In genomic region chr9:6641561-6641960, GRCh38 we compare ENCODE assay signal across 28 cellular contexts. TPM values are rescaled to one million over a fixed set of nuclear protein-coding genes. Genes with fewer than 3 reads are reported as not detected.
DNase-seq lines count a peak whose midpoint lies in the region; FAIRE-seq and TF ChIP-seq lines count a peak whose summit lies in the region.
"Had no signal": no experiment of that assay in that cellular context is flagged by ENCODE, and none has a peak within 500 bp of the region (broad histone marks: within the 10 kb centered on the region; RNA-seq: fewer than 3 reads in every experiment).

No MANE protein-coding gene starts in this region.

- POLR2A ChIA-PET in RWPE1 (lab: Yijun Ruan, JAX; ENCODE audit: low non-redundant PET), result no interaction called here

- TF ChIP-seq CTCF in RWPE1 (conservative IDR thresholded peaks at IDR 0.05; ENCODE audit: low read depth), result no peak
- TF ChIP-seq CTCF in fibroblast of villous mesenchyme (IDR thresholded peaks at IDR 0.05; ENCODE audit: insufficient read depth, low read depth, low read length), result no peak
- TF ChIP-seq CTCF in neural crest cell (conservative IDR thresholded peaks at IDR 0.05), result no peak
- no peak for TF ChIP-seq CTCF in D721Med (IDR thresholded peaks at IDR 0.05; ENCODE audit: insufficient read depth, missing control alignments)

- H3K36me3 Mint-ChIP-seq in neural crest cell (ENCODE audit: low read depth), result peaks cover 2% of the 10 kb centered on the region
- H3K36me3 Mint-ChIP-seq: CD4-positive, alpha-beta memory T cell had no signal

- no peaks in the 10 kb centered on the region for H3K9me3 Mint-ChIP-seq in neural crest cell
- H3K9me3 Mint-ChIP-seq: CD4-positive, alpha-beta memory T cell had no signal

- H3K4me3 Mint-ChIP-seq in neural crest cell, result peak overlapping the region; percentile 55
- H3K4me3 Mint-ChIP-seq: T-helper 17 cell had no signal

- CTCF ChIA-PET in RWPE1 (lab: Yijun Ruan, JAX), result interaction anchor here (0.7 kb wide), 1 partner anchor 186 kb away, joined by 4 read pairs; no protein-coding TSS in a partner anchor

- H3K27ac ChIP-seq in RWPE1, result peak overlapping the region; percentile 81
- H3K27ac ChIP-seq: A549, SK-N-MC had no signal

- peak; percentile 5 for DNase-seq in EL
- DNase-seq in RWPE1 (ENCODE audit: low spot score), result no peak
- peak; percentile 16 for DNase-seq in fibroblast of villous mesenchyme (ENCODE audit: low read depth)
- DNase-seq in neural crest cell (ENCODE audit: low read depth, low spot score), result no peak
- DNase-seq in DMS153 (lab: John Stamatoyannopoulos, UW), result no peak
- DNase-seq in D721Med (ENCODE audit: insufficient read length, low spot score), result no peak
- no peak for DNase-seq in NK-92 (lab: John Stamatoyannopoulos, UW; ENCODE audit: unreplicated experiment)
- DNase-seq in NCI-H774 (lab: John Stamatoyannopoulos, UW), result no peak
- DNase-seq: C1 segment of cervical spinal cord; Calu3; CD4-positive, alpha-beta memory T cell; DMS53; GDM1; NCI-H1105 treated with DMSO at 0.1 percent for 48 hours; NCI-H146; NCI-H1930; NCI-H2107; NCI-H524; NCI-H82; SIG-M5; SW 1271; T-helper 17 cell had no signal

- no peak for FAIRE-seq in D721Med (lab: Jason Lieb, UNC)
- FAIRE-seq: A549, GM12891, GM19239, K562 had no signal

- no peak overlapping the region for H3K4me3 ChIP-seq in fibroblast of villous mesenchyme (ENCODE audit: low read depth, low read length)
- H3K4me3 ChIP-seq: A549, K562, SK-N-MC had no signal

- H3K4me1 Mint-ChIP-seq in neural crest cell, result peaks cover 36% of the 10 kb centered on the region

- no peak overlapping the region for H3K27ac Mint-ChIP-seq in neural crest cell (ENCODE audit: unreplicated experiment)
- H3K27ac Mint-ChIP-seq: CD4-positive, alpha-beta memory T cell; T-helper 17 cell had no signal

- H3K27me3 Mint-ChIP-seq in neural crest cell (ENCODE audit: low read depth), result peaks cover 43% of the 10 kb centered on the region

RNA-seq across cellular contexts. Expression of gene GLDC, which starts 4.0 kb away (rescaled TPM):
- total RNA-seq in fibroblast of villous mesenchyme (0.32 and 0.43 TPM in 2 replicates), neural crest cell (37.4 and 37.8 TPM in 2 replicates)
- total RNA-seq: CD4-positive, alpha-beta memory T cell; H4 had no signal

Comparison
In these comparisons a context has a peak if more than half of its experiments do, and no peak if none do; other contexts are left out.
1. DNase-seq: peak in EL (single experiment) and fibroblast of villous mesenchyme (single experiment); none in RWPE1 (single experiment), neural crest cell (single experiment), DMS153 (single experiment), D721Med (single experiment), NK-92 (single experiment) and NCI-H774 (single experiment).
2. RNA of gene GLDC, which starts 4.0 kb away (total RNA-seq): 37.4 to 37.8 TPM in neural crest cell; 0.32 to 0.43 TPM in fibroblast of villous mesenchyme; every median in the first group is over 10 times any median in the second.